ENCODE assay signal across 10 cellular contexts in the genomic region with DNA sequence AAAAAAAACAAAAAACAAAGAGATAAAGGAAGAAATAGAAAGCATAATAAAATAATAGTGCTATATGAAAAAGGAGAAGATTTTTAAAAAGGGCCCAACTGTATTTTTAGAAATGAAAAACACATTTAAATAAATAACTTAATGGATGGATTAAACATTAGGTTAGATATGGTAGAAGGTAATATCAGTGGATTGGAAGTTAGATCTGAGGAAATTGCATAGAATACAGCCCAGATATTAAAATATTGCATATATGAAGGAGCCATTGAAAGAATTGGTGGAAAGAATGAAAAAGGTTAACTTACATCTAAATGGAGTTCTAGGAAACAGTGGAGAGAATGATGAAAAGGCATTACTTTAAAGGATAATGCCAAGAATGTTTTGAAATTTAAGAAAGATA. TPM values are rescaled to one million over a fixed set of nuclear protein-coding genes. Genes with fewer than 3 reads are reported as not detected.
"Had no signal": no experiment of that assay in that cellular context is flagged by ENCODE, and none has a peak within 500 bp of the region (broad histone marks: within the 10 kb centered on the region; RNA-seq: fewer than 3 reads in every experiment).

No MANE protein-coding gene starts in this region.

- H3K9me3 ChIP-seq: HAP-1 had no signal

- H3K36me3 ChIP-seq: HAP-1 had no signal

- ATAC-seq: GM23338, HCT116, K562 had no signal

- FAIRE-seq: H1, H54, K562 had no signal

- H3K4me3 ChIP-seq: GM23338, HAP-1, K562 had no signal

- H3K27ac ChIP-seq: HL-60 had no signal

- DNase-seq: HFFc6, IMR-90 had no signal

- H3K4me1 ChIP-seq: HAP-1 had no signal

RNA-seq across cellular contexts. Expression of a gene that starts 27.8 kb away (rescaled TPM):
- total RNA-seq: HT1080, K562 had no signal
- polyA plus RNA-seq: K562 had no signal
